24 cellular contexts compared by ENCODE assay signal in the genomic region with DNA sequence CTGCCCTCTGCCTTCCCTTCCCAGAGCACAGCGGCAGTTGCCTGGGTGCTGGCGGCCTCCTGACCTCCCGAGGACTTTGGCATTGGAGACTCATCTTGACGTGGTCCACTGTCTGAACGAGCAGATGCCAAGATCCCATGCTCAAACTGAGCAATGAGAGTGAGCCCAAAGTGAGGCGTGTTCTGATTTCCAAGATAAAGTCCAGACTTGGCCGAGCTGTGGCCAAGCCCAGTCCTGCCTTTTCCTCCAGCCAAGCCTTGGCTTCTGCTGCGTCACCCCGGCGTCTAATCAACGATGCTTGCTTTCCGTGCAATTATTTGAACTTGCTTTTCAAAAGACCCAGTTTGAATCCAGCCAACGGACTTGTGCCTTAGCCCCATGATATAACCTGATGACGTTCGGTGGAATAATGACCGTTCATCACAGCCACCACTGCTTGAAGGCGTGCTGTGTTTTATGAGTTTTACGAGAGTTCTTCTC.
DNase-seq lines count a peak whose midpoint lies in the region; TF ChIP-seq lines count a peak whose summit lies in the region.
"Had no signal": no experiment of that assay in that cellular context is flagged by ENCODE, and none has a peak within 500 bp of the region (broad histone marks: within the 10 kb centered on the region; RNA-seq: fewer than 3 reads in every experiment).

No MANE protein-coding gene starts in this region.

- peak; percentile 59 for DNase-seq in M059J (ENCODE audit: low read depth)
- DNase-seq in fibroblast of lung (ENCODE audit: low read depth in 2 of 2): peak; percentile 51 to 57
- DNase-seq in mucosa of gallbladder (ENCODE audit: low spot score): peak; percentile 45
- peak; percentile 39 for DNase-seq in transverse colon
- DNase-seq in stimulated activated CD4-positive, alpha-beta T cell treated with anti-CD3 and anti-CD28 coated beads, Interleukin-4, amount 100 ng/mL, for 24 hours: no peak
- DNase-seq in GM13977 (ENCODE audit: low spot score): no peak
- no peak for DNase-seq in NK-92 (lab: John Stamatoyannopoulos, UW; ENCODE audit: unreplicated experiment)
- DNase-seq in SJCRH30: no peak
- DNase-seq: activated B cell treated with CpG ODN at 0.5 μM for 24 hours; activated CD4-positive, alpha-beta T cell treated with anti-CD3 and anti-CD28 coated beads, Interleukin-2, amount 50 U/mL, for 4 hours; activated CD8-positive, alpha-beta memory T cell treated with anti-CD3 and anti-CD28 coated beads, Interleukin-2, amount 50 U/mL, for 48 hours; activated naive CD8-positive, alpha-beta T cell treated with anti-CD3 and anti-CD28 coated beads for 36 hours; AML-193; CD8-positive, alpha-beta T cell; central memory CD4-positive, alpha-beta T cell; DMS153; naive thymus-derived CD4-positive, alpha-beta T cell; NCI-H1092 treated with DMSO at 0.1 percent for 48 hours; NCI-H2029; NCI-H226; NCI-H748 treated with DMSO at 0.1 percent for 48 hours; trophoblast cell had no signal

- no peak for TF ChIP-seq POLR2A in transverse colon (IDR thresholded peaks at IDR 0.05)

- H3K4me2 ChIP-seq in fibroblast of lung (ENCODE audit: extremely low read depth, insufficient read depth, low read length): no peak overlapping the region

- TF ChIP-seq CTCF in fibroblast of lung (conservative IDR thresholded peaks at IDR 0.05 in 1 of 2, IDR thresholded peaks at IDR 0.05 in 1 of 2; ENCODE audit: low read depth in 1 of 2, low read length in 2 of 2): no peak
- no peak for TF ChIP-seq CTCF in transverse colon (IDR thresholded peaks at IDR 0.05)
- TF ChIP-seq CTCF in GM13977 (IDR thresholded peaks at IDR 0.05; ENCODE audit: extremely low read depth, insufficient read depth, missing control alignments): no peak

- in situ Hi-C loops in transverse colon (cut with MboI; ENCODE audit: low pct_ligation_motif_present in 1 of 4, low pct_unique_long_range_greater_than_20kb in 1 of 4, low sequenced_read_pairs in 3 of 4) (loop anchor here (10.0 kb wide), 4 partner anchors 117 to 447 kb away; a partner anchor contains a TSS), GM13977 (cut with MboI; ENCODE audit: low pct_unique_long_range_greater_than_20kb, low sequenced_read_pairs, unreplicated experiment) (no loop called here)

- H3K27me3 ChIP-seq in fibroblast of lung (ENCODE audit: control insufficient read depth, insufficient read depth, low read length) (no peaks in the 10 kb centered on the region), transverse colon (no peaks in the 10 kb centered on the region), SJCRH30 (no peaks in the 10 kb centered on the region)
- H3K27me3 ChIP-seq: ascending aorta had no signal

- H3K79me2 ChIP-seq in fibroblast of lung (ENCODE audit: control insufficient read depth, insufficient read depth, low read length): no peaks in the 10 kb centered on the region

- TF ChIP-seq EP300 in transverse colon (IDR thresholded peaks at IDR 0.05; ENCODE audit: low read depth): peak; percentile 89

- H3K4me1 ChIP-seq in fibroblast of lung (ENCODE audit: control insufficient read depth, extremely low read depth, insufficient read depth, low read length) (peaks cover 3% of the 10 kb centered on the region), transverse colon (peaks cover 0 to 11% (median 2%) of the 10 kb centered on the region in 4 donors), SJCRH30 (peaks cover 22% of the 10 kb centered on the region; the same call in 1 of the 2 replicates)
- H3K4me1 ChIP-seq: ascending aorta, right lobe of liver had no signal

- H3K9me3 ChIP-seq in fibroblast of lung (ENCODE audit: control insufficient read depth, insufficient read depth, low read depth, low read length) (no peaks in the 10 kb centered on the region), transverse colon (no peaks in the 10 kb centered on the region), SJCRH30 (replicated peaks) (no peaks in the 10 kb centered on the region)
- H3K9me3 ChIP-seq: ascending aorta, right lobe of liver had no signal

- intact Hi-C loops in transverse colon (cut with DNase I; ENCODE audit: low total_unique reads): loop anchor here (2.0 to 10.0 kb wide), 4 partner anchors 119 to 441 kb away; no protein-coding TSS in a partner anchor

- H3K4me3 ChIP-seq in fibroblast of lung (replicated peaks in 1 of 4; ENCODE audit: control extremely low read depth in 1 of 4, insufficient read depth in 1 of 4, low read depth in 3 of 4, low read length in 4 of 4) (no peak overlapping the region), transverse colon (no peak overlapping the region), SJCRH30 (no peak overlapping the region)
- H3K4me3 ChIP-seq: ascending aorta, right lobe of liver had no signal

- H3K36me3 ChIP-seq in fibroblast of lung (ENCODE audit: control insufficient read depth, insufficient read depth, low read length): no peaks in the 10 kb centered on the region
- H3K36me3 ChIP-seq in transverse colon: no peaks in the 10 kb centered on the region
- H3K36me3 ChIP-seq in SJCRH30: no peaks in the 10 kb centered on the region
- H3K36me3 ChIP-seq: ascending aorta, right lobe of liver had no signal

- H3K9ac ChIP-seq in fibroblast of lung (ENCODE audit: insufficient read depth, low read length): no peak overlapping the region

- H4K20me1 ChIP-seq in fibroblast of lung (ENCODE audit: control insufficient read depth, extremely low read depth, insufficient read depth, low read length): no peaks in the 10 kb centered on the region

- 61% methylated on average over 18 of the region's 18 CpGs; no CpG with 5 or more reads in 1 of the 2 donors for WGBS in transverse colon (ENCODE audit: low coverage in 1 of 2), 2 donors

- peak overlapping the region; percentile 24 for H2AFZ ChIP-seq in fibroblast of lung (ENCODE audit: low read length)

- peak overlapping the region; percentile 75 for H3K27ac ChIP-seq in fibroblast of lung (ENCODE audit: insufficient read depth, low read length)
- H3K27ac ChIP-seq in transverse colon: peak overlapping the region; percentile 64 to 87 (median 74)
- H3K27ac ChIP-seq in SJCRH30: no peak overlapping the region
- H3K27ac ChIP-seq: ascending aorta, right lobe of liver had no signal

Comparison
In these comparisons a context has a peak if more than half of its experiments do, and no peak if none do; other contexts are left out.
1. DNase-seq: peak in M059J (single experiment), fibroblast of lung (2 of 2), mucosa of gallbladder (single experiment) and transverse colon (single experiment); none in stimulated activated CD4-positive, alpha-beta T cell treated with anti-CD3 and anti-CD28 coated beads, Interleukin-4, amount 100 ng/mL, for 24 hours (single experiment), GM13977 (single experiment), NK-92 (single experiment) and SJCRH30 (0 of 2).